Comparison of ENCODE assay signal across 7 cellular contexts in the genomic region with DNA sequence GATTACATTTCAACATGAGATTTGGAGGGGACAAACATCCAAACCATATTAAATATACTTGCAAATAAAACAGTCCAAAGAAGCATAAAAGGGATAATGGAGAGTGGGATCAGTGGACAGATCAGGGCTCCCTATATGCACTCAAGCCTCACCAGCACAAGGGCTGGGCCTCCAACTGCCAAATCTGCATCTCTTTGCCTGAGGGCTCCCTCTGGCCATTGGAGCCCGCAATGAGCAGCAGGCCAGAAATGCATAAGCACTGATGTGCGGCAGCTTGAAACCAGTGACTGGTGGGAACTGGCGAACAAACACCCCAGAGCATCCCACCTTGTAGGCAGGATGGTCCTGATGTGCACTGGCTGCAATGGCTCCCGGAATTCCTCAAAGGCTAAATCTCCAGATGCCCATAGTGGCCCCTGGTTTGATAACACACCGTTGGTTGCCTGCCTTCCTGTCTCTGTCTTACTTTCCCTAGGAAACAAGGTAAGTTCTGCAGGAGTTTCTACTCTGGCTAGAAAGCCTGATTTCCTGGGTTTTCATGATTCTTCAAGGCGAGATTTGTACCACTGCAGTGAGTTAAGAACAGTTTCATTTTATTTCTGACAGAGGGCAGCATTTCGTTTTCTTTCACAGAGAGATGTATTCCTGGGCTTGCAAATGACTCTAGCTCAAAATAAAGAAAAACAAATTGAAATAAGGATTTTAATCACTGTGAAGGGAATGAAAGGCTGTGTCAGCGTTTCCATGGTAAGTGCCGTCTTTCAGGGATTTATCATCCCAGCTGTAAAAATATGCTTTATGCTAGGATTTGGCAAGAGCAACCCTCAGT. TPM values are rescaled to one million over a fixed set of nuclear protein-coding genes. Genes with fewer than 3 reads are reported as not detected.
DNase-seq lines count a peak whose midpoint lies in the region; ATAC-seq, FAIRE-seq and TF ChIP-seq lines count a peak whose summit lies in the region.

No MANE protein-coding gene starts in this region.

- no peak for FAIRE-seq in bronchial epithelial cell (lab: Jason Lieb, UNC)

- H3K36me3 ChIP-seq in bronchial epithelial cell (ENCODE audit: control insufficient read depth, insufficient read depth, low read length) (no peaks in the 10 kb centered on the region), right lobe of liver (no peaks in the 10 kb centered on the region)

- no peaks in the 10 kb centered on the region for H3K9me3 ChIP-seq in right lobe of liver

- ATAC-seq in right lobe of liver (peak; percentile 78 to 89 (median 84)), HG03045 (IDR thresholded peaks at IDR 0.05; ENCODE audit: unreplicated experiment) (no peak)

- H3K27ac ChIP-seq in right lobe of liver = peak overlapping the region in 1 of 3 donors; percentile 26

- TF ChIP-seq POLR2A in right lobe of liver (IDR thresholded peaks at IDR 0.05) = no peak

- TF ChIP-seq CTCF in GM12872 (IDR thresholded peaks at IDR 0.05; ENCODE audit: insufficient read depth, low read depth, low read length) (peak; percentile 50), bronchial epithelial cell (IDR thresholded peaks at IDR 0.05; ENCODE audit: insufficient read depth, low read length, severe bottlenecking) (peak; percentile 29), right lobe of liver (IDR thresholded peaks at IDR 0.05) (peak; percentile 51 to 75 (median 52))

- no peaks in the 10 kb centered on the region for H3K27me3 ChIP-seq in bronchial epithelial cell (ENCODE audit: control insufficient read depth, insufficient read depth, low read length)
- no peaks in the 10 kb centered on the region for H3K27me3 ChIP-seq in right lobe of liver

- intact Hi-C loops in right lobe of liver (cut with DNase I) = loop anchor here in 1 of 2 donors (10.0 kb wide), 1 partner anchor 343 kb away; no protein-coding TSS in a partner anchor

- H3K4me3 ChIP-seq in bronchial epithelial cell (ENCODE audit: low read depth, low read length) (no peak overlapping the region), right lobe of liver (no peak overlapping the region)

- 26% methylated on average over 6 of the region's 9 CpGs for WGBS in right lobe of liver (ENCODE audit: insufficient coverage, low coverage, low lambda C conversion rate, missing lambda C conversion rate)

- H3K4me1 ChIP-seq in right lobe of liver = peaks cover 0 to 6% (median 0%) of the 10 kb centered on the region in 4 donors

- DNase-seq in NOMO-1 treated with dmso at 0.1 percent for 144 hours (lab: John Stamatoyannopoulos, UW; ENCODE audit: unreplicated experiment) (peak; percentile 7), bronchial epithelial cell (ENCODE audit: low read depth) (peak; percentile 54), right lobe of liver (no peak), GM19238 (ENCODE audit: insufficient read length, low spot score) (no peak)
- no peak for DNase-seq in activated CD8-positive, alpha-beta memory T cell treated with anti-CD3 and anti-CD28 coated beads, Interleukin-2, amount 50 U/mL, for 4 hours

RNA-seq across cellular contexts. Expression of gene POMGNT2, which starts 56.0 kb away (rescaled TPM):
- total RNA-seq in bronchial epithelial cell (8.2 TPM in 2 replicates), right lobe of liver (1 to 10 TPM; 4.8 to 9.2 (median 6.0) TPM)

Comparison
In these comparisons a context has a peak if more than half of its experiments do, and no peak if none do; other contexts are left out.
1. DNase-seq: peak in NOMO-1 treated with dmso at 0.1 percent for 144 hours (single experiment) and bronchial epithelial cell (single experiment); none in right lobe of liver (0 of 3), GM19238 (single experiment) and activated CD8-positive, alpha-beta memory T cell treated with anti-CD3 and anti-CD28 coated beads, Interleukin-2, amount 50 U/mL, for 4 hours (single experiment).
2. Peak in every context shown above with its lines, with median percentiles within 50 percentile points of each other: CTCF ChIP-seq.